ENCODE assay signal across 10 cellular contexts in the genomic region with DNA sequence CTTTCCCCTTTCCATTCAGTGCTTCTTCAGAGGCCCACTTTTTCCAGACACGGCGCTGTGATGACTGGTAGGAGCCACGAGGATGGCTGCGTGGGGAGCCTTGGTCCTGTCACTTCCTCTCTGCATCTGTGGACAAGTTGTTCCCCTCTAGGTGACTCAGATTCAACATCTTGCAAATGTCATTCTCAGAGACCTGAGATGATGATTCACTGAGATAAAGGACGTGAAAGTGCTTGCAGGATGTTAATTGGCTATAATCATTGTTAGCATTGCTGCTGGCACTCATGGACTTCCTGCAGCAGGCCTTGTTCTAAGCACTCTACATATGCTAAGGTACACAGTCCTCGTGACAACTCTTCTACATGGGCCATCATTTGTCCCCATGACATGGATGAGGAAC.
A peak's percentile ranks its signal among the peaks of the same experiment; 100 is the strongest.
DNase-seq lines count a peak whose midpoint lies in the region; ATAC-seq and TF ChIP-seq lines count a peak whose summit lies in the region.
"Had no signal": no experiment of that assay in that cellular context is flagged by ENCODE, and none has a peak within 500 bp of the region (broad histone marks: within the 10 kb centered on the region; RNA-seq: fewer than 3 reads in every experiment).

No MANE protein-coding gene starts in this region.

- H3K56ac ChIP-seq in mesendoderm (ENCODE audit: low read length), result no peak overlapping the region

- ATAC-seq in GM19351 (IDR thresholded peaks at IDR 0.05; ENCODE audit: unreplicated experiment), result peak; percentile 44
- no peak for ATAC-seq in HG02852 (IDR thresholded peaks at IDR 0.05; ENCODE audit: unreplicated experiment)
- no peak for ATAC-seq in aorta (ENCODE audit: low FRiP score)

- no peak overlapping the region for H3K18ac ChIP-seq in mesendoderm (ENCODE audit: low read length)

- peaks cover 11% of the 10 kb centered on the region for H3K4me1 Mint-ChIP-seq in activated naive CD8-positive, alpha-beta T cell treated with anti-CD3 and anti-CD28 coated beads for 36 hours

- no peaks in the 10 kb centered on the region for H3K79me1 ChIP-seq in mesendoderm (ENCODE audit: low read length)

- no peak overlapping the region for H3K23ac ChIP-seq in mesendoderm (ENCODE audit: low read length)

- H3K36me3 ChIP-seq in mesendoderm (ENCODE audit: control insufficient read depth, insufficient read depth, low read length) (no peaks in the 10 kb centered on the region), aorta (ENCODE audit: control insufficient read depth in 1 of 2, insufficient read depth in 2 of 2, low read length in 1 of 2) (no peaks in the 10 kb centered on the region)
- H3K36me3 ChIP-seq: ascending aorta had no signal

- peaks cover 1% of the 10 kb centered on the region for H3K9me3 Mint-ChIP-seq in activated naive CD8-positive, alpha-beta T cell treated with anti-CD3 and anti-CD28 coated beads for 36 hours

- TF ChIP-seq CTCF in NB4 (IDR thresholded peaks at IDR 0.05; ENCODE audit: low read depth, low read length), result no peak

- H3K27ac Mint-ChIP-seq in activated naive CD8-positive, alpha-beta T cell treated with anti-CD3 and anti-CD28 coated beads for 36 hours, result peak overlapping the region; percentile 74

- H3K4me1 ChIP-seq in mesendoderm (ENCODE audit: control insufficient read depth, low read depth, low read length), result no peaks in the 10 kb centered on the region
- no peaks in the 10 kb centered on the region for H3K4me1 ChIP-seq in aorta (ENCODE audit: control insufficient read depth in 1 of 2, insufficient read depth in 2 of 2, low read length in 2 of 2)
- H3K4me1 ChIP-seq: ascending aorta had no signal

- H3K4me3 ChIP-seq in NB4 (ENCODE audit: low read depth, low read length), result no peak overlapping the region
- H3K4me3 ChIP-seq in mesendoderm (ENCODE audit: low read length), result no peak overlapping the region
- H3K4me3 ChIP-seq in aorta (ENCODE audit: low read length in 2 of 2), result no peak overlapping the region
- H3K4me3 ChIP-seq: ascending aorta had no signal

- no peak overlapping the region for H2BK5ac ChIP-seq in mesendoderm (ENCODE audit: low read length)

- no peaks in the 10 kb centered on the region for H3K9me3 ChIP-seq in aorta (ENCODE audit: control insufficient read depth, low read length)
- H3K9me3 ChIP-seq: ascending aorta had no signal

- H2BK120ac ChIP-seq in mesendoderm (ENCODE audit: low read depth, low read length), result no peak overlapping the region

- no peak overlapping the region for H3K27ac ChIP-seq in mesendoderm (ENCODE audit: low read depth, low read length)
- H3K27ac ChIP-seq in aorta (ENCODE audit: low read depth in 1 of 2, low read length in 2 of 2), result no peak overlapping the region
- H3K27ac ChIP-seq: ascending aorta had no signal

- H3K27me3 ChIP-seq in mesendoderm (ENCODE audit: insufficient read depth, low read length, poor library complexity) (no peaks in the 10 kb centered on the region), aorta (ENCODE audit: control insufficient read depth in 1 of 2, insufficient read depth in 2 of 2, low read length in 1 of 2) (no peaks in the 10 kb centered on the region)
- H3K27me3 ChIP-seq: ascending aorta had no signal

- TF ChIP-seq POLR2A in NB4 (IDR thresholded peaks at IDR 0.05; ENCODE audit: extremely low read depth, insufficient read length), result no peak

- peak overlapping the region; percentile 14 for H3K4me3 Mint-ChIP-seq in activated naive CD8-positive, alpha-beta T cell treated with anti-CD3 and anti-CD28 coated beads for 36 hours

- no peaks in the 10 kb centered on the region for H3K79me2 ChIP-seq in mesendoderm (ENCODE audit: control insufficient read depth, insufficient read depth, low read length)

- H3K27me3 Mint-ChIP-seq in activated naive CD8-positive, alpha-beta T cell treated with anti-CD3 and anti-CD28 coated beads for 36 hours, result no peaks in the 10 kb centered on the region

- no peak overlapping the region for H4K5ac ChIP-seq in mesendoderm (ENCODE audit: low read length)

- no peak overlapping the region for H2BK15ac ChIP-seq in mesendoderm (replicated peaks; ENCODE audit: low read depth)

- no peak overlapping the region for H2AK5ac ChIP-seq in mesendoderm (ENCODE audit: low read length)

- WGBS in mesendoderm (ENCODE audit: extremely low coverage, insufficient coverage, low lambda C conversion rate), result no CpG with 5 or more reads among the region's 6 CpGs
- WGBS in aorta, 2 donors, result 93% methylated on average over 6 of the region's 6 CpGs

- H3K4me2 ChIP-seq in mesendoderm (ENCODE audit: low read length), result no peak overlapping the region

- H3K36me3 Mint-ChIP-seq in activated naive CD8-positive, alpha-beta T cell treated with anti-CD3 and anti-CD28 coated beads for 36 hours, result no peaks in the 10 kb centered on the region

- no peak overlapping the region for H3K9ac ChIP-seq in mesendoderm (ENCODE audit: low read length)

- no peak overlapping the region for H4K8ac ChIP-seq in mesendoderm (ENCODE audit: low read depth, low read length)

- DNase-seq in NB4 (ENCODE audit: low read depth), result peak; percentile 53
- DNase-seq in activated naive CD8-positive, alpha-beta T cell treated with anti-CD3 and anti-CD28 coated beads for 36 hours, result peak; percentile 61
- DNase-seq in stimulated activated CD4-positive, alpha-beta T cell treated with anti-CD3 and anti-CD28 coated beads, Interleukin-4, amount 100 ng/mL, for 24 hours, result peak; percentile 37
- no peak for DNase-seq in mesendoderm
- no peak for DNase-seq in NCI-H2171 treated with DMSO at 0.1 percent for 48 hours (lab: John Stamatoyannopoulos, UW)
- no peak for DNase-seq in aorta
- DNase-seq: OCI-M1 had no signal

- H3K4ac ChIP-seq in mesendoderm (ENCODE audit: low read depth, low read length), result no peak overlapping the region

- intact Hi-C loops in aorta (cut with DNase I), result no loop called here

Comparison
In these comparisons a context has a peak if more than half of its experiments do, and no peak if none do; other contexts are left out.
1. DNase-seq: peak in NB4 (single experiment), activated naive CD8-positive, alpha-beta T cell treated with anti-CD3 and anti-CD28 coated beads for 36 hours (single experiment) and stimulated activated CD4-positive, alpha-beta T cell treated with anti-CD3 and anti-CD28 coated beads, Interleukin-4, amount 100 ng/mL, for 24 hours (single experiment); none in mesendoderm (single experiment), NCI-H2171 treated with DMSO at 0.1 percent for 48 hours (single experiment) and aorta (0 of 2).